In the genomic region with DNA sequence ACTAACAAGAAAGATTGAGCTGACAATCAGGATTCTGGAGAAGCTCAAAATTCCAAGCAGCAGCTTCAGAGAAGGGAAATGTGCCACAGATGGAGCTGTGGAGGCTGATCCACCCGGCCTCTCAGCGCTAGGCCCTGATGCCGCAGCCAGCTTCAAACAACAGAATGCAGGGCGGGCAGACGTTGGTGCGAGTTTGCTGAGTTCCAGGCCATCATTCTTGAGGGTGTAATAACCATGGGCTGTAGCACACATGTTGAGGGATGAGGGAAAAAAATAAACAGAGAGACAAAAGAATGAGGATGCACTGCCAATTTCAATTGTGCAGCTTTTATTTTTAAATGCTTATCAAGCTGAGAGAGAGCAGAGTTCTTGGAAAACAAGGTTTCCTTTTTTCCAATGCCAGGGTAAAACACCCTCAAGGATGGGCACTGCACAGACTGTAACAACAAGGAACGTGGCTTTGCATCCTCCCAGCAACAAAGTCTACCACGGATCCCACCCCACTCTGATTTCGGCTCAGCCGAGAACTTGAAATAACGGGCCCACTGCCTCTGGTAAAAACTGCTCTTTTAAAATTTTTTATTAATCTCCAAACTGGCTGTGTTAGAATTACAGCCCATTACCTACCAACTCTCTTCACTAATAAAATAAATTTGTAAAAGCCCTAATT, we compare ENCODE assay signal across 8 cellular contexts.
A peak's percentile ranks its signal among the peaks of the same experiment; 100 is the strongest.
DNase-seq lines count a peak whose midpoint lies in the region; ATAC-seq, FAIRE-seq and TF ChIP-seq lines count a peak whose summit lies in the region.
"Had no signal": no experiment of that assay in that cellular context is flagged by ENCODE, and none has a peak within 500 bp of the region (broad histone marks: within the 10 kb centered on the region; RNA-seq: fewer than 3 reads in every experiment).

No MANE protein-coding gene starts in this region.

- H3K79me2 ChIP-seq in Loucy (ENCODE audit: insufficient read depth, low read length): peaks cover 83% of the 10 kb centered on the region
- H3K79me2 ChIP-seq in astrocyte (ENCODE audit: insufficient read depth, low read length): peaks cover 49% of the 10 kb centered on the region

- 54 to 77% (median 74%) methylated on average over 11 of the region's 11 CpGs for WGBS in stomach, 5 donors

- peaks cover 55% of the 10 kb centered on the region for H3K4me1 Mint-ChIP-seq in astrocyte (ENCODE audit: low read depth, unreplicated experiment)

- ATAC-seq in left lung: no peak
- ATAC-seq in GM19397 (IDR thresholded peaks at IDR 0.05; ENCODE audit: unreplicated experiment): no peak

- FAIRE-seq in astrocyte (lab: Jason Lieb, UNC): no peak
- FAIRE-seq: pancreas had no signal

- H3K27me3 Mint-ChIP-seq in astrocyte (ENCODE audit: low read depth, unreplicated experiment): no peaks in the 10 kb centered on the region

- no peaks in the 10 kb centered on the region for H3K9me2 ChIP-seq in Loucy (replicated peaks; ENCODE audit: low read depth, low read length)

- H3K27ac ChIP-seq in astrocyte (ENCODE audit: low read depth, low read length): peak overlapping the region; percentile 98
- peak overlapping the region; percentile 76 to 81 for H3K27ac ChIP-seq in left lung
- peak overlapping the region; percentile 80 to 91 (median 88) for H3K27ac ChIP-seq in stomach

- H3K4me2 ChIP-seq in Loucy (ENCODE audit: low read depth, low read length, poor library complexity, severe bottlenecking) (no peak overlapping the region), astrocyte (ENCODE audit: low read length) (peak overlapping the region; percentile 83)

- H3K27me3 ChIP-seq in Loucy (ENCODE audit: insufficient read depth, low read length, poor library complexity, severe bottlenecking): no peaks in the 10 kb centered on the region
- H3K27me3 ChIP-seq in astrocyte (ENCODE audit: insufficient read depth, low read length): no peaks in the 10 kb centered on the region
- no peaks in the 10 kb centered on the region for H3K27me3 ChIP-seq in left lung
- no peaks in the 10 kb centered on the region for H3K27me3 ChIP-seq in stomach
- H3K27me3 ChIP-seq: pancreas had no signal

- TF ChIP-seq POLR2A in stomach (IDR thresholded peaks at IDR 0.05): no peak

- H3K4me1 ChIP-seq in Loucy (ENCODE audit: insufficient read depth, low read length, poor library complexity, severe bottlenecking) (peaks cover 64% of the 10 kb centered on the region), astrocyte (ENCODE audit: insufficient read depth, low read length) (peaks cover 51% of the 10 kb centered on the region), left lung (peaks cover 35 to 36% of the 10 kb centered on the region in 2 donors), stomach (peaks cover 19 to 54% (median 44%) of the 10 kb centered on the region in 4 donors)

- no peak for TF ChIP-seq EP300 in stomach (IDR thresholded peaks at IDR 0.05)

- H2AFZ ChIP-seq in Loucy (ENCODE audit: low read length): no peak overlapping the region
- H2AFZ ChIP-seq in astrocyte (ENCODE audit: low read depth, low read length): no peak overlapping the region

- peak overlapping the region; percentile 99 for H3K27ac Mint-ChIP-seq in astrocyte (ENCODE audit: unreplicated experiment)

- DNase-seq in astrocyte (ENCODE audit: low read depth): peak; percentile 74
- no peak for DNase-seq in left lung
- no peak for DNase-seq in stomach
- DNase-seq in activated CD4-positive, CD25-positive, alpha-beta regulatory T cell treated with anti-CD3 and anti-CD28 coated beads, Interleukin-2, amount 50 U/mL, for 72 hours: no peak
- no peak for DNase-seq in activated gamma-delta T cell (lab: John Stamatoyannopoulos, UW)
- DNase-seq: pancreas had no signal

- H3K9me3 Mint-ChIP-seq in astrocyte (ENCODE audit: unreplicated experiment): peaks cover 1% of the 10 kb centered on the region

- H3K9ac ChIP-seq in Loucy (ENCODE audit: low read depth, low read length, poor library complexity, severe bottlenecking) (peak overlapping the region; percentile 60), astrocyte (ENCODE audit: low read length) (peak overlapping the region; percentile 93)

- intact Hi-C loops in left lung (cut with DNase I): no loop called here
- intact Hi-C loops in stomach (cut with DNase I; ENCODE audit: low total_unique reads): no loop called here

- peaks cover 8% of the 10 kb centered on the region for H3K36me3 Mint-ChIP-seq in astrocyte (ENCODE audit: low read depth, unreplicated experiment)

- peak overlapping the region; percentile 74 for H3K4me3 Mint-ChIP-seq in astrocyte (ENCODE audit: unreplicated experiment)

- H3K4me3 ChIP-seq in Loucy (ENCODE audit: low read length, poor library complexity, severe bottlenecking) (no peak overlapping the region), astrocyte (ENCODE audit: insufficient read depth, low read depth, low read length) (peak overlapping the region; percentile 57), left lung (no peak overlapping the region), stomach (no peak overlapping the region)
- H3K4me3 ChIP-seq: pancreas had no signal

- no peak for TF ChIP-seq CTCF in Loucy (conservative IDR thresholded peaks at IDR 0.05; ENCODE audit: low read length)
- TF ChIP-seq CTCF in astrocyte (IDR thresholded peaks at IDR 0.05; ENCODE audit: insufficient read depth, low read depth, low read length): no peak
- TF ChIP-seq CTCF in left lung (IDR thresholded peaks at IDR 0.05): no peak
- TF ChIP-seq CTCF in stomach (IDR thresholded peaks at IDR 0.05): no peak

- H3K9me3 ChIP-seq in Loucy (ENCODE audit: insufficient read depth, low read depth, low read length) (no peaks in the 10 kb centered on the region), astrocyte (ENCODE audit: insufficient read depth, low read depth, low read length) (no peaks in the 10 kb centered on the region), left lung (no peaks in the 10 kb centered on the region), stomach (no peaks in the 10 kb centered on the region)
- H3K9me3 ChIP-seq: pancreas had no signal

- H3F3A ChIP-seq in Loucy (ENCODE audit: low read depth): peaks cover 7% of the 10 kb centered on the region

- H4K20me1 ChIP-seq in Loucy (ENCODE audit: insufficient read depth, low read length, poor library complexity, severe bottlenecking) (no peaks in the 10 kb centered on the region), astrocyte (ENCODE audit: insufficient read depth, low read length) (no peaks in the 10 kb centered on the region)

- peaks cover 40% of the 10 kb centered on the region; the same call in 1 of the 2 replicates for H3K36me3 ChIP-seq in Loucy (ENCODE audit: insufficient read depth, low read length)
- no peaks in the 10 kb centered on the region for H3K36me3 ChIP-seq in astrocyte (ENCODE audit: insufficient read depth, low read length)
- H3K36me3 ChIP-seq in left lung: no peaks in the 10 kb centered on the region
- H3K36me3 ChIP-seq in stomach: peaks cover 0 to 7% (median 2%) of the 10 kb centered on the region in 4 donors
- H3K36me3 ChIP-seq: pancreas had no signal
